Comparison of ENCODE assay signal across 8 cellular contexts in the genomic region with DNA sequence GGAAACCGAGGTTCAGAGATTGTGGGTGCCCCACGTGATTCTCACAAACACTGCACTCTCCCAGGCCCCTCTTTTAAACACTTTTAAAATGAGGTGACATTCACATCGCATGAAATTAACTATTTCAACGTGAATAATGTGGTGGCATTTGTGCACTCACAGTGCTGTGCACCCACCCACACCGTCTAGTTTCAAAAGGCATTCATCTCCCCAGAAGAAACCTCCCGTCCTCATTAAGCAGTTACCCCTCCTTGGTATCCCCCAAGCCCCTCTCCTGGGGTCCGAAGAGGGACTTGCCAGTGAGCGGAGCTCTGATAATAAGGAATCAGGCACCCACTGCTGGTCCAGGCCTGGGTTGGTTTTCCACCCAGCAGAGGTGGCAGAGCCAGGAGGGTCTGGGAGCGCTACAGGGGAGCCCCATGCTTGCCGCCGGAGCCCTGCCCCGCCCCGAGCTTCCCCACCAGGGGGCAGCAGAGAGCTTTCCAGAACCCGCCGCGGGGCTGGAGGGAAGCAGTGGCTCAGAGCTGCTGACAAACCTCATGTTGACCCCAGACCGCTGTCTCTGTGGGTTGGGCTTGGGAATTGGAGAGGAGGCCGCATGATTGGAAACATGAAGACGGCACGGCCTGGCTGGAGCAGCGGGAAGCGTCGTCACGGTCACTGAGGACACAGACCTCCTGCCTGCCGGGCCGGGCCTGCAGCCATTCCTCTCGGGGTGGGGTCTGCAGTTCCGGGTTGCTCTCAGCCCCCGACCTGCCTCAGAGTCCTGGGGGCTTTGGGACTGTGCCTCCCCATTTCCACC. TPM values are rescaled to one million over a fixed set of nuclear protein-coding genes. Genes with fewer than 3 reads are reported as not detected.
DNase-seq lines count a peak whose midpoint lies in the region; ATAC-seq, FAIRE-seq and TF ChIP-seq lines count a peak whose summit lies in the region.

No MANE protein-coding gene starts in this region.

- H3K4me2 ChIP-seq in Loucy (ENCODE audit: low read depth, low read length, poor library complexity, severe bottlenecking), result no peak overlapping the region
- H3K4me2 ChIP-seq in SU-DHL-6 (ENCODE audit: low read depth, low read length, poor library complexity, severe bottlenecking), result no peak overlapping the region

- H3K4me3 ChIP-seq in Loucy (ENCODE audit: low read length, poor library complexity, severe bottlenecking) (no peak overlapping the region), SU-DHL-6 (ENCODE audit: insufficient read depth, low read length, poor library complexity, severe bottlenecking) (no peak overlapping the region), adipocyte (ENCODE audit: low read length) (no peak overlapping the region), left ventricle myocardium inferior (no peak overlapping the region), aorta (ENCODE audit: low read length in 2 of 2) (no peak overlapping the region)

- H3K4me1 ChIP-seq in Loucy (ENCODE audit: insufficient read depth, low read length, poor library complexity, severe bottlenecking), result no peaks in the 10 kb centered on the region
- H3K4me1 ChIP-seq in adipocyte (ENCODE audit: control insufficient read depth, insufficient read depth, low read length), result peaks cover 21% of the 10 kb centered on the region
- H3K4me1 ChIP-seq in left ventricle myocardium inferior, result peaks cover 22% of the 10 kb centered on the region
- H3K4me1 ChIP-seq in aorta (ENCODE audit: control insufficient read depth in 1 of 2, insufficient read depth in 2 of 2, low read length in 2 of 2), result no peaks in the 10 kb centered on the region

- H3F3A ChIP-seq in Loucy (ENCODE audit: low read depth) (no peaks in the 10 kb centered on the region), SU-DHL-6 (ENCODE audit: insufficient read depth) (no peaks in the 10 kb centered on the region)

- H3K36me3 ChIP-seq in Loucy (ENCODE audit: insufficient read depth, low read length), result peaks cover 19% of the 10 kb centered on the region; the same call in 1 of the 2 replicates
- H3K36me3 ChIP-seq in SU-DHL-6 (ENCODE audit: low read length), result no peaks in the 10 kb centered on the region
- H3K36me3 ChIP-seq in adipocyte (ENCODE audit: control insufficient read depth, insufficient read depth, low read length, severe bottlenecking), result no peaks in the 10 kb centered on the region
- H3K36me3 ChIP-seq in left ventricle myocardium inferior, result peaks cover 7% of the 10 kb centered on the region
- no peaks in the 10 kb centered on the region for H3K36me3 ChIP-seq in aorta (ENCODE audit: control insufficient read depth in 1 of 2, insufficient read depth in 2 of 2, low read length in 1 of 2)

- H3K9ac ChIP-seq in Loucy (ENCODE audit: low read depth, low read length, poor library complexity, severe bottlenecking) (no peak overlapping the region), SU-DHL-6 (ENCODE audit: low read length) (no peak overlapping the region), adipocyte (ENCODE audit: low read length) (peak overlapping the region; percentile 59)

- ATAC-seq in GM21526 (IDR thresholded peaks at IDR 0.05; ENCODE audit: low FRiP score, unreplicated experiment), result peak; percentile 74
- peak; percentile 93 for ATAC-seq in aorta (ENCODE audit: low FRiP score)

- DNase-seq in D721Med (ENCODE audit: insufficient read length, low spot score) (peak; percentile 98), adipocyte (ENCODE audit: low read depth) (peak; percentile 97), left ventricle myocardium inferior (peak; percentile 88), renal cortical epithelial cell (ENCODE audit: low read depth) (peak; percentile 69), aorta (peak; percentile 91 to 96)

- no peak overlapping the region for H2AFZ ChIP-seq in Loucy (ENCODE audit: low read length)
- no peak overlapping the region for H2AFZ ChIP-seq in SU-DHL-6 (ENCODE audit: low read depth, low read length, severe bottlenecking)

- H3K27me3 ChIP-seq in Loucy (ENCODE audit: insufficient read depth, low read length, poor library complexity, severe bottlenecking), result no peaks in the 10 kb centered on the region
- H3K27me3 ChIP-seq in SU-DHL-6 (ENCODE audit: low read length), result no peaks in the 10 kb centered on the region
- no peaks in the 10 kb centered on the region for H3K27me3 ChIP-seq in adipocyte (replicated peaks; ENCODE audit: control insufficient read depth, insufficient read depth, low read length)
- no peaks in the 10 kb centered on the region for H3K27me3 ChIP-seq in left ventricle myocardium inferior (ENCODE audit: low read depth)
- H3K27me3 ChIP-seq in aorta (ENCODE audit: control insufficient read depth in 1 of 2, insufficient read depth in 2 of 2, low read length in 1 of 2), result no peaks in the 10 kb centered on the region

- H3K27ac ChIP-seq in SU-DHL-6 (ENCODE audit: low read depth, low read length), result no peak overlapping the region
- peak overlapping the region; percentile 66 for H3K27ac ChIP-seq in left ventricle myocardium inferior (replicated peaks)
- H3K27ac ChIP-seq in aorta (ENCODE audit: low read depth in 1 of 2, low read length in 2 of 2), result no peak overlapping the region

- peak; percentile 76 for TF ChIP-seq CTCF in D721Med (IDR thresholded peaks at IDR 0.05; ENCODE audit: insufficient read depth, missing control alignments)
- peak; percentile 84 for TF ChIP-seq CTCF in Loucy (conservative IDR thresholded peaks at IDR 0.05; ENCODE audit: low read length)
- peak; percentile 90 for TF ChIP-seq CTCF in SU-DHL-6 (IDR thresholded peaks at IDR 0.05; ENCODE audit: insufficient read depth, low read length, poor library complexity, severe bottlenecking)
- peak; percentile 99 for TF ChIP-seq CTCF in left ventricle myocardium inferior (IDR thresholded peaks at IDR 0.05; ENCODE audit: borderline replicate concordance)

- FAIRE-seq in D721Med (lab: Jason Lieb, UNC), result no peak

- H3K79me2 ChIP-seq in Loucy (ENCODE audit: insufficient read depth, low read length) (no peaks in the 10 kb centered on the region), SU-DHL-6 (ENCODE audit: insufficient read depth, low read length) (no peaks in the 10 kb centered on the region)

- intact Hi-C loops in left ventricle myocardium inferior (cut with micrococcal nuclease), result loop anchor here (5.0 to 10.0 kb wide), 2 partner anchors 160 to 353 kb away; a partner anchor contains a TSS
- intact Hi-C loops in aorta (cut with DNase I), result loop anchor here (1.0 to 10.0 kb wide), 2 partner anchors 161 to 353 kb away; a partner anchor contains a TSS

- H4K20me1 ChIP-seq in Loucy (ENCODE audit: insufficient read depth, low read length, poor library complexity, severe bottlenecking) (no peaks in the 10 kb centered on the region), SU-DHL-6 (ENCODE audit: low read depth, low read length) (no peaks in the 10 kb centered on the region)

- WGBS in aorta, 2 donors, result 21 to 22% methylated on average over 29 of the region's 29 CpGs

- H3K9me3 ChIP-seq in Loucy (ENCODE audit: insufficient read depth, low read depth, low read length) (no peaks in the 10 kb centered on the region), SU-DHL-6 (ENCODE audit: insufficient read depth, low read length) (no peaks in the 10 kb centered on the region), adipocyte (ENCODE audit: control insufficient read depth, low read length) (no peaks in the 10 kb centered on the region), left ventricle myocardium inferior (replicated peaks) (no peaks in the 10 kb centered on the region), aorta (ENCODE audit: control insufficient read depth, low read length) (no peaks in the 10 kb centered on the region)

- H3K9me2 ChIP-seq in Loucy (replicated peaks; ENCODE audit: low read depth, low read length) (no peaks in the 10 kb centered on the region), SU-DHL-6 (replicated peaks; ENCODE audit: insufficient read depth, low read length) (no peaks in the 10 kb centered on the region)

RNA-seq across cellular contexts. Expression of a gene that starts 27.5 kb away (rescaled TPM):
- total RNA-seq in left ventricle myocardium inferior (119 TPM), renal cortical epithelial cell (0.05 and 0.35 TPM in 2 replicates), aorta (100 to 1,000 TPM in 1 of 2 donors, 10 to 100 TPM in 1; 31.8 to 129 TPM)
- 1 to 10 TPM; 1.1 to 5.2 TPM for polyA plus RNA-seq in aorta

RNA-seq across cellular contexts. Expression of a gene that starts 43.0 kb away (rescaled TPM):
- 13.6 TPM for total RNA-seq in left ventricle myocardium inferior
- 25.4 and 27.2 TPM in 2 replicates for total RNA-seq in renal cortical epithelial cell
- 10 to 100 TPM; 34.4 to 58.9 TPM for total RNA-seq in aorta
- polyA plus RNA-seq in aorta, result 1 to 10 TPM; 3.4 to 9.0 TPM

Comparison
In these comparisons a context has a peak if more than half of its experiments do, and no peak if none do; other contexts are left out.
1. RNA of a gene that starts 27.5 kb away (total RNA-seq): 31.8 to 129 TPM in aorta and 119 TPM in left ventricle myocardium inferior (single experiment); 0.05 to 0.35 TPM in renal cortical epithelial cell; every median in the first group is over 10 times any median in the second.
2. Peak in every context shown above with its lines, with median percentiles within 50 percentile points of each other: DNase-seq and CTCF ChIP-seq.